In genomic region chr5:95350631-95351030, GRCh38 we compare ENCODE assay signal across 1 cellular context.
TF ChIP-seq lines count a peak whose summit lies in the region.

No MANE protein-coding gene starts in this region.

TF ChIP-seq in GM23338, 12 proteins besides CTCF, POLR2A, EP300 and RAD21 (continued from another document):
- TF ChIP-seq ETS1 (IDR thresholded peaks at IDR 0.05) (no peak), CREB1 (CRISPR knock-in tag; IDR thresholded peaks at IDR 0.05; ENCODE audit: low read depth) (no peak), STAT1 (IDR thresholded peaks at IDR 0.05; ENCODE audit: unreplicated experiment) (no peak)
